ENCODE assay signal across 7 cellular contexts in the genomic region with DNA sequence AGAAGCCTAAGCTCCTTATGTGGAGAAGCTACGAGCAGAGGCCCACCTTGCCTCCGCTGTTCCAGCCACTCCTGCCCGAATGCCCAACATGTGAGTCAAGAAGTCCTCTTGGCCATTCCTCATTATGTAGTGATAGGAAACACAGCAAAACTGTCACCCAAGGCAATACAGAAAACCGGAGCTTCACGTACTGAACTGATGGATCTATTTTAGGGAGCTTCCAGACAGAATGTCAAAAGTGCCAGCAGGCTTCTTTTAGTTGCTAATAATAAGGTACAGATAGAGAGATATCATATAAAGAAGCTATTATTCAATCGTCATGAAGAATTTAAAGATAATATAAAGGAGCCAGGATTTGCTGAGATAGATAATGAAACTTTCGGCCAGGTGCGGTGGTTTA.
"Had no signal": no experiment of that assay in that cellular context is flagged by ENCODE, and none has a peak within 500 bp of the region (broad histone marks: within the 10 kb centered on the region; RNA-seq: fewer than 3 reads in every experiment).

No MANE protein-coding gene starts in this region.

- H3K4me3 ChIP-seq: GM23248 had no signal

- DNase-seq: GM23248, H9, HCEC 1CT, KBM-7 had no signal

- H2AFZ ChIP-seq: GM23248 had no signal

- H3K4me1 Mint-ChIP-seq: IgD-negative memory B cell had no signal

- H3K36me3 Mint-ChIP-seq: IgD-negative memory B cell had no signal

- H3K27ac ChIP-seq: GM23248, HL-60 had no signal

- ATAC-seq: HepG2 had no signal

- H3K9ac ChIP-seq: GM23248 had no signal

- H3K27ac Mint-ChIP-seq: H9, IgD-negative memory B cell had no signal

- H3K9me3 Mint-ChIP-seq: H9 had no signal

- H3K4me3 Mint-ChIP-seq: H9, IgD-negative memory B cell had no signal

- H3K27me3 Mint-ChIP-seq: IgD-negative memory B cell had no signal
